8 cellular contexts compared by ENCODE assay signal in the genomic region with DNA sequence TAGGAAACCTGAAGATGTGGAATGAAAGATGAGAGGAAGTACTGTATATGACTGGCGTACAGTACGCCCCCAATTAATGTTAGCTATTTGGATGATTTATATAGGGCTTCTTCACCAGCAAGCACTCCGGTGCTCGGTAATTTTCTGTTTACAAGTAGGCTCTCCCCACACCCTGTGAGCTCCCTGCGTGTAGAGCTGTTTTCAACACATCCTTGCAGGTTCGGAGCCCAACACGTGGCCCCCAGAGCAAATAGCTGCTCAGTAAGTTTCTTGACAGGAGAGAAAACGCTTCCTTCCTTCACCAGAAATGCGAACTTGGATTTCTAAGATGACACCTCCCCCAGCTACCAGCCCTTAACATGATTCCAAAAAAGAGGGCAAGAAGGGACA. TPM values are rescaled to one million over a fixed set of nuclear protein-coding genes. Genes with fewer than 3 reads are reported as not detected.
DNase-seq lines count a peak whose midpoint lies in the region; ATAC-seq lines count a peak whose summit lies in the region.

No MANE protein-coding gene starts in this region.

- peak overlapping the region; percentile 89 for H3K27ac Mint-ChIP-seq in T-helper 1 cell treated with Interleukin-12 subunit alpha and Interleukin-12 subunit beta and Interleukin-4 antibody, amounts not matched to agents 30 μg/mL and 1 μg/mL, for 36 hours
- H3K27ac Mint-ChIP-seq in activated naive CD8-positive, alpha-beta T cell treated with anti-CD3 and anti-CD28 coated beads for 36 hours: peak overlapping the region; percentile 92

- no peak for ATAC-seq in GM21423 (IDR thresholded peaks at IDR 0.05; ENCODE audit: unreplicated experiment)

- peaks cover 0 to 10% (median 8%) of the 10 kb centered on the region in 5 donors for H3K36me3 ChIP-seq in subcutaneous abdominal adipose tissue (ENCODE audit: control insufficient read depth in 5 of 5, insufficient read depth in 5 of 5, low read length in 5 of 5)

- peaks cover 54% of the 10 kb centered on the region for H3K4me1 Mint-ChIP-seq in T-helper 1 cell treated with Interleukin-12 subunit alpha and Interleukin-12 subunit beta and Interleukin-4 antibody, amounts not matched to agents 30 μg/mL and 1 μg/mL, for 36 hours (ENCODE audit: low read depth)
- peaks cover 55% of the 10 kb centered on the region for H3K4me1 Mint-ChIP-seq in activated naive CD8-positive, alpha-beta T cell treated with anti-CD3 and anti-CD28 coated beads for 36 hours

- no peak for DNase-seq in T-helper 1 cell
- no peak for DNase-seq in activated naive CD8-positive, alpha-beta T cell treated with anti-CD3 and anti-CD28 coated beads for 36 hours
- DNase-seq in iris pigment epithelial cell (ENCODE audit: low read depth): peak; percentile 3
- DNase-seq in stimulated activated CD4-positive, alpha-beta T cell treated with anti-CD3 and anti-CD28 coated beads, Interleukin-1b, Interleukin-23, amount 100 ng/mL, for 48 hours: no peak
- DNase-seq in SKM-1 treated with dmso at 0.1 percent for 144 hours (lab: John Stamatoyannopoulos, UW; ENCODE audit: unreplicated experiment): no peak

- H3K27ac ChIP-seq in subcutaneous abdominal adipose tissue (ENCODE audit: low read depth, low read length): peak overlapping the region; percentile 50

- no peaks in the 10 kb centered on the region for H3K27me3 Mint-ChIP-seq in T-helper 1 cell treated with Interleukin-12 subunit alpha and Interleukin-12 subunit beta and Interleukin-4 antibody, amounts not matched to agents 30 μg/mL and 1 μg/mL, for 36 hours (ENCODE audit: low read depth)
- H3K27me3 Mint-ChIP-seq in activated naive CD8-positive, alpha-beta T cell treated with anti-CD3 and anti-CD28 coated beads for 36 hours: no peaks in the 10 kb centered on the region

- no peaks in the 10 kb centered on the region for H3K9me3 ChIP-seq in subcutaneous abdominal adipose tissue (ENCODE audit: control insufficient read depth in 5 of 5, low read length in 5 of 5)

- H3K9me3 Mint-ChIP-seq in T-helper 1 cell treated with Interleukin-12 subunit alpha and Interleukin-12 subunit beta and Interleukin-4 antibody, amounts not matched to agents 30 μg/mL and 1 μg/mL, for 36 hours: no peaks in the 10 kb centered on the region
- H3K9me3 Mint-ChIP-seq in activated naive CD8-positive, alpha-beta T cell treated with anti-CD3 and anti-CD28 coated beads for 36 hours: no peaks in the 10 kb centered on the region

- peaks cover 5 to 32% (median 21%) of the 10 kb centered on the region in 5 donors for H3K4me1 ChIP-seq in subcutaneous abdominal adipose tissue (ENCODE audit: control insufficient read depth in 5 of 5, insufficient read depth in 5 of 5, low read length in 5 of 5)

- peaks cover 22% of the 10 kb centered on the region for H3K36me3 Mint-ChIP-seq in T-helper 1 cell treated with Interleukin-12 subunit alpha and Interleukin-12 subunit beta and Interleukin-4 antibody, amounts not matched to agents 30 μg/mL and 1 μg/mL, for 36 hours (ENCODE audit: low read depth)
- H3K36me3 Mint-ChIP-seq in activated naive CD8-positive, alpha-beta T cell treated with anti-CD3 and anti-CD28 coated beads for 36 hours: peaks cover 23% of the 10 kb centered on the region

- H3K9ac ChIP-seq in subcutaneous abdominal adipose tissue (ENCODE audit: low read length in 5 of 5): peak overlapping the region in 4 of 5 donors; percentile 48 to 74 (median 64)

- peak overlapping the region; percentile 79 to 92 (median 85) for H3K4me3 ChIP-seq in subcutaneous abdominal adipose tissue (ENCODE audit: low read depth in 1 of 5, low read length in 5 of 5)

- no peaks in the 10 kb centered on the region for H3K27me3 ChIP-seq in subcutaneous abdominal adipose tissue (ENCODE audit: control insufficient read depth in 5 of 5, insufficient read depth in 4 of 5, low read length in 5 of 5)

- H3K4me3 Mint-ChIP-seq in T-helper 1 cell treated with Interleukin-12 subunit alpha and Interleukin-12 subunit beta and Interleukin-4 antibody, amounts not matched to agents 30 μg/mL and 1 μg/mL, for 36 hours: peak overlapping the region; percentile 82
- H3K4me3 Mint-ChIP-seq in activated naive CD8-positive, alpha-beta T cell treated with anti-CD3 and anti-CD28 coated beads for 36 hours: peak overlapping the region; percentile 82

RNA-seq across cellular contexts. Expression of a gene that starts 1.2 kb away (rescaled TPM):
- 10 to 100 TPM; 12.8 to 13.9 TPM for total RNA-seq in activated naive CD8-positive, alpha-beta T cell treated with anti-CD3 and anti-CD28 coated beads for 36 hours
